ENCODE assay signal across 18 cellular contexts in the genomic region with DNA sequence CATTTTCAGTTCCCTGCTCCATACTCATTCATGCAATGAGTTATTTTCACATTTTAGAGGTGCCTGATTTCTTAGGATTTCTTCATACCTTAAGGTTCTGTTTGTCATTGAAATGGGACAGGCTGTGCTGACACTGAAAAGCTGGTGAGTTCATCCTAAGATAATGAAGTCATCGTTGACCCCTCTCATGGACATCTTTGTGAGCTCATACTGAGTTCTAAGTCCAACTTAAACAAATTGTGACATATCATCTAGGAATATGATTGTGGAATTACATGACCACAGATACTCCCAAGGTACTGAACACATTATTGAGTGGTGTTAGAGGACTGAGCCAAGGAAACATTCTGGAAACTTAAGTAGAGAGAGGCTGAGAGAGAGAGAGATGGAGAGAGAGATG.
A peak's percentile ranks its signal among the peaks of the same experiment; 100 is the strongest.
DNase-seq lines count a peak whose midpoint lies in the region; ATAC-seq and TF ChIP-seq lines count a peak whose summit lies in the region.
"Had no signal": no experiment of that assay in that cellular context is flagged by ENCODE, and none has a peak within 500 bp of the region (broad histone marks: within the 10 kb centered on the region; RNA-seq: fewer than 3 reads in every experiment).

No MANE protein-coding gene starts in this region.

- ATAC-seq in Right ventricle myocardium superior (ENCODE audit: poor library complexity), result peak; percentile 74
- no peak for ATAC-seq in right cardiac atrium

- H3K9me3 ChIP-seq in right cardiac atrium (ENCODE audit: control insufficient read depth, low read length) (no peaks in the 10 kb centered on the region), ascending aorta (no peaks in the 10 kb centered on the region)
- H3K9me3 ChIP-seq: BE2C had no signal

- H3K27me3 ChIP-seq in right cardiac atrium (ENCODE audit: control insufficient read depth, insufficient read depth), result no peaks in the 10 kb centered on the region
- H3K27me3 ChIP-seq in ascending aorta, result no peaks in the 10 kb centered on the region
- H3K27me3 ChIP-seq: BE2C had no signal

- H3K4me1 ChIP-seq in right cardiac atrium (ENCODE audit: control insufficient read depth, insufficient read depth, low read length) (no peaks in the 10 kb centered on the region), ascending aorta (peaks cover 8 to 12% of the 10 kb centered on the region in 2 donors)
- H3K4me1 ChIP-seq: BE2C had no signal

- H3K36me3 ChIP-seq in ascending aorta, result no peaks in the 10 kb centered on the region
- H3K36me3 ChIP-seq: BE2C had no signal

- H3K27ac ChIP-seq in right cardiac atrium (ENCODE audit: low read length), result no peak overlapping the region
- no peak overlapping the region for H3K27ac ChIP-seq in caudate nucleus (ENCODE audit: low read depth, low read length)
- H3K27ac ChIP-seq in ascending aorta, result no peak overlapping the region

- 51% methylated on average over 1 of the region's 1 CpG for WGBS in right cardiac atrium

- intact Hi-C loops in Right ventricle myocardium superior (cut with DNase I), result no loop called here
- intact Hi-C loops in right cardiac atrium (cut with DNase I), result no loop called here
- intact Hi-C loops in ascending aorta (cut with DNase I), result no loop called here

- no peak for TF ChIP-seq CTCF in choroid plexus epithelial cell (conservative IDR thresholded peaks at IDR 0.05; ENCODE audit: low read depth, low read length)
- no peak for TF ChIP-seq CTCF in foreskin fibroblast (IDR thresholded peaks at IDR 0.05; ENCODE audit: low read depth, low read length)
- no peak for TF ChIP-seq CTCF in ascending aorta (IDR thresholded peaks at IDR 0.05)

- H3K4me3 ChIP-seq in right cardiac atrium (ENCODE audit: low read length), result no peak overlapping the region
- no peak overlapping the region for H3K4me3 ChIP-seq in choroid plexus epithelial cell (ENCODE audit: low read depth, low read length)
- H3K4me3 ChIP-seq in foreskin fibroblast (ENCODE audit: low read depth in 1 of 2, low read length in 2 of 2), result no peak overlapping the region
- no peak overlapping the region for H3K4me3 ChIP-seq in ascending aorta

- DNase-seq in Right ventricle myocardium superior (no peak), right cardiac atrium (no peak), choroid plexus epithelial cell (ENCODE audit: low read depth) (peak; percentile 33), foreskin fibroblast (peak; percentile 33 to 56), stromal cell of bone marrow (ENCODE audit: low read depth) (peak; percentile 61), caudate nucleus (lab: John Stamatoyannopoulos, UW) (no peak), ascending aorta (ENCODE audit: low spot score in 2 of 2) (no peak)
- DNase-seq: BE2C; CD4-positive, CD25-positive, alpha-beta regulatory T cell; COR-L47; DMS 273 treated with DMSO at 0.1 percent for 48 hours; DND-41; KG1; NCI-H1105 treated with DMSO at 0.1 percent for 48 hours; NCI-H187 treated with DMSO at 0.1 percent for 48 hours; NCI-H345; NCI-H524 treated with DMSO at 0.1 percent for 48 hours; RPMI8226 had no signal

Comparison
In these comparisons a context has a peak if more than half of its experiments do, and no peak if none do; other contexts are left out.
1. DNase-seq: peak in choroid plexus epithelial cell (single experiment), foreskin fibroblast (2 of 2) and stromal cell of bone marrow (single experiment); none in Right ventricle myocardium superior (single experiment), right cardiac atrium (0 of 3), caudate nucleus (0 of 61) and ascending aorta (0 of 2).